ENCODE assay signal across 8 cellular contexts in the genomic region with DNA sequence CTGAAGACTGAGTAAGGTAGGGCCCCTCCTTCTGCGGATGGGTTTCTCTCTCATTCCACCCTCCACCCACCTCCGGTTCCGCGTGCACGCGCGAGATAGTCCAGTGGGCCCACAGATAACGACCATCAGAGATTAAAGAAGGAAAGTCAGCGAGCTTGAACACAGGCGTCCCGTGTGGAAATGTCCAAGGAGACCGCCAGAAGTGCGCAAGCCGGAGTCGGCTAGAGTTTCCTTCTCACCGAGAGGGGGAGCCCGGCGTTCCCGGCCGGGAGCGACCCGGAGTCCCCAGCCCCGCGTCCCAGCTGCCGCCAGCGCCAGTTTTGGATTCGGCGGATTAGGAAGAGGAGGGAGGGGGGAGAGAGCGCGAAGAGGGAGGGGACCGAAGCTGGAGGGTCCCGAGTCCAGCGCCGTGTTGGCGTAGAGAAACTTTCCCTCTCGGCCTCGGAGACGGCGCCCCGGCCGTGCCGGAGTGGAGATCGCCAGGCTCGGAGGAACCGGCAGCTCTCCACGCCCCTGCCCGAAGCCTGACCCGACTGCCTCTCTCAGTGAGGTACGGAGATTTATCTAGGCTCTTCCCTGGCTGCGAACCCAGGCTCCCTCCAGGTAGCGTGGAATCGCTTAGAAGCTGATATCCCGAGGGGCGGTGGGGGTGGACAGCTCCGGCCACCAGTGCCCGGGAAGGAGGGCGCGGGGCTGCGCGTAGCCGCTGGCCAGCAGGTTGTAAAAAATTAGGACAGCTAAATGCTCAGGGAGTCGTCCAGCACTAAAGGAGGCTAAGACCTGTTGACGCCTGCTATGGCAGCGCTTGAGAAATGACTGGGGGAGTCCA. TPM values are rescaled to one million over a fixed set of nuclear protein-coding genes. Genes with fewer than 3 reads are reported as not detected.
DNase-seq lines count a peak whose midpoint lies in the region; ATAC-seq and TF ChIP-seq lines count a peak whose summit lies in the region.

GULP1 (plus strand) TSS at position 258 of the 829 bp plus-strand sequence. CDS start 185,829 bp downstream, outside the sequence.

- H3K27ac ChIP-seq in RWPE2 (ENCODE audit: poor library complexity, severe bottlenecking) (no peak within 1 kb of the TSS), coronary artery (peak within 1 kb of the TSS; percentile 95 to 98)

- ATAC-seq in HG02885 (IDR thresholded peaks at IDR 0.05; ENCODE audit: poor library complexity, unreplicated experiment) = peak; percentile 57
- peak; percentile 76 for ATAC-seq in RWPE2 (ENCODE audit: low read depth)
- no peak for ATAC-seq in HG03354 (IDR thresholded peaks at IDR 0.05; ENCODE audit: poor library complexity, severe bottlenecking, unreplicated experiment)
- ATAC-seq in GM18505 (IDR thresholded peaks at IDR 0.05; ENCODE audit: unreplicated experiment) = no peak

- H3K36me3 ChIP-seq in RWPE2 (ENCODE audit: low read depth) (no peaks in the 10 kb centered on the region), kidney epithelial cell (ENCODE audit: control insufficient read depth, insufficient read depth, low read length) (no peaks in the 10 kb centered on the region)

- TF ChIP-seq CTCF in RWPE2 (IDR thresholded peaks at IDR 0.05; ENCODE audit: poor library complexity, severe bottlenecking) = peak; percentile 83
- peak; percentile 52 for TF ChIP-seq CTCF in coronary artery (IDR thresholded peaks at IDR 0.05)
- peak; percentile 86 for TF ChIP-seq CTCF in kidney epithelial cell (IDR thresholded peaks at IDR 0.05; ENCODE audit: insufficient read depth, low read length, poor library complexity, severe bottlenecking)

- H3K4me3 ChIP-seq in RWPE2 (ENCODE audit: severe bottlenecking) (peak within 1 kb of the TSS; percentile 49), coronary artery (peak within 1 kb of the TSS; percentile 93), kidney epithelial cell (ENCODE audit: low read depth, low read length) (peak within 1 kb of the TSS; percentile 79)

- no peak for TF ChIP-seq POLR2A in GM18505 (IDR thresholded peaks at IDR 0.05; ENCODE audit: borderline replicate concordance, extremely low read depth, insufficient read depth, insufficient read length)

- H3K27me3 ChIP-seq in RWPE2 (ENCODE audit: insufficient read depth, poor library complexity, severe bottlenecking) (no peaks in the 10 kb centered on the region), kidney epithelial cell (ENCODE audit: control insufficient read depth, insufficient read depth, low read length) (no peaks in the 10 kb centered on the region)

- peaks cover 8% of the 10 kb centered on the region for H3K4me1 ChIP-seq in RWPE2 (ENCODE audit: insufficient read depth, poor library complexity, severe bottlenecking)

- no peaks in the 10 kb centered on the region for H3K9me3 ChIP-seq in RWPE2 (ENCODE audit: severe bottlenecking)

- DNase-seq in CMK (ENCODE audit: low read depth) (peak; percentile 14), RWPE2 (ENCODE audit: low spot score) (peak; percentile 66), coronary artery (ENCODE audit: low spot score) (peak; percentile 87), kidney epithelial cell (ENCODE audit: low read depth) (no peak)
- peak; percentile 30 for DNase-seq in stimulated activated CD8-positive, alpha-beta memory T cell treated with anti-CD3 and anti-CD28 coated beads, Interleukin-4, amount 100 ng/mL, for 48 hours

RNA-seq across cellular contexts. Expression of gene GULP1, which starts in this region (rescaled TPM):
- 95.5 and 99.3 TPM in 2 replicates for total RNA-seq in kidney epithelial cell

Comparison
In these comparisons a context has a peak if more than half of its experiments do, and no peak if none do; other contexts are left out.
1. ATAC-seq: peak in HG02885 (single experiment) and RWPE2 (single experiment); none in HG03354 (single experiment) and GM18505 (single experiment).
2. Peak in every context shown above with its lines, with median percentiles within 50 percentile points of each other: H3K4me3 ChIP-seq and CTCF ChIP-seq.